8 cellular contexts compared by ENCODE assay signal in genomic region chr16:23952128-23953041, GRCh38.
DNase-seq lines count a peak whose midpoint lies in the region; ATAC-seq and TF ChIP-seq lines count a peak whose summit lies in the region.

No MANE protein-coding gene starts in this region.

- no peak for TF ChIP-seq CTCF in CD8-positive, alpha-beta T cell (IDR thresholded peaks at IDR 0.05)
- no peak for TF ChIP-seq CTCF in Calu3 (IDR thresholded peaks at IDR 0.05; ENCODE audit: unreplicated experiment)

- H3K9ac ChIP-seq in adipocyte (ENCODE audit: low read length), result no peak overlapping the region

- no peaks in the 10 kb centered on the region for H3K27me3 ChIP-seq in CD8-positive, alpha-beta T cell (ENCODE audit: insufficient read depth, low read length)
- no peaks in the 10 kb centered on the region for H3K27me3 ChIP-seq in adipocyte (replicated peaks; ENCODE audit: control insufficient read depth, insufficient read depth, low read length)

- intact Hi-C loops in CD8-positive, alpha-beta T cell (cut with DNase I, micrococcal nuclease), result loop anchor here in 1 of 2 experiments (5.0 kb wide), 2 partner anchors 50 to 90 kb away; no protein-coding TSS in a partner anchor
- intact Hi-C loops in Calu3 (cut with micrococcal nuclease; ENCODE audit: unreplicated experiment), result no loop called here
- intact Hi-C loops in Right ventricle myocardium inferior (cut with DNase I), result no loop called here

- POLR2A ChIA-PET in CD8-positive, alpha-beta T cell (lab: Charles Lee), result interaction anchor here (1.0 to 1.3 kb wide), 5 partner anchors 15 to 75 kb away, joined by 3 to 4 read pairs (median 3); no protein-coding TSS in a partner anchor

- H3K36me3 Mint-ChIP-seq in CD8-positive, alpha-beta T cell, result no peaks in the 10 kb centered on the region
- no peaks in the 10 kb centered on the region for H3K36me3 Mint-ChIP-seq in Calu3 (ENCODE audit: insufficient read depth, unreplicated experiment)

- CTCF ChIA-PET in CD8-positive, alpha-beta T cell (lab: Charles Lee), result interaction anchor here (0.8 to 4.6 kb wide), 11 partner anchors 9 to 152 kb away, joined by 3 to 27 read pairs (median 4); no protein-coding TSS in a partner anchor
- CTCF ChIA-PET in Calu3 (lab: Charles Lee), result interaction anchor here (0.9 kb wide), 1 partner anchor 16 kb away, joined by 3 read pairs; no protein-coding TSS in a partner anchor

- H3K4me3 ChIP-seq in CD8-positive, alpha-beta T cell (ENCODE audit: low read depth, low read length), result no peak overlapping the region
- peak overlapping the region; percentile 17 for H3K4me3 ChIP-seq in adipocyte (ENCODE audit: low read length)

- BruUV-seq in Calu3 (replicated peaks; lab: Mats Ljungman, UMichigan), result no TSS peak

- H3K4me1 Mint-ChIP-seq in CD8-positive, alpha-beta T cell (ENCODE audit: low read depth), result peaks cover 91% of the 10 kb centered on the region
- H3K4me1 Mint-ChIP-seq in Calu3 (ENCODE audit: low read depth, unreplicated experiment), result no peaks in the 10 kb centered on the region

- H3K36me3 ChIP-seq in CD8-positive, alpha-beta T cell (ENCODE audit: insufficient read depth, low read length), result no peaks in the 10 kb centered on the region
- H3K36me3 ChIP-seq in adipocyte (ENCODE audit: control insufficient read depth, insufficient read depth, low read length, severe bottlenecking), result no peaks in the 10 kb centered on the region

- TF ChIP-seq POLR2A in GM18505 (IDR thresholded peaks at IDR 0.05; ENCODE audit: borderline replicate concordance, extremely low read depth, insufficient read depth, insufficient read length), result no peak

- peaks cover 73% of the 10 kb centered on the region for H3K4me1 ChIP-seq in CD8-positive, alpha-beta T cell (ENCODE audit: insufficient read depth, low read length)
- H3K4me1 ChIP-seq in adipocyte (ENCODE audit: control insufficient read depth, insufficient read depth, low read length), result peaks cover 7% of the 10 kb centered on the region

- H3K27me3 Mint-ChIP-seq in CD8-positive, alpha-beta T cell (ENCODE audit: low read depth), result no peaks in the 10 kb centered on the region
- H3K27me3 Mint-ChIP-seq in Calu3 (ENCODE audit: unreplicated experiment), result peaks cover 100% of the 10 kb centered on the region

- ATAC-seq in CD8-positive, alpha-beta T cell, result peak; percentile 46
- ATAC-seq in GM18505 (IDR thresholded peaks at IDR 0.05; ENCODE audit: unreplicated experiment) (no peak), Right ventricle myocardium inferior (no peak), GM19463 (IDR thresholded peaks at IDR 0.05; ENCODE audit: unreplicated experiment) (no peak)

- peak overlapping the region; percentile 8 for H3K27ac ChIP-seq in CD8-positive, alpha-beta T cell (ENCODE audit: low read depth, low read length)

- H3K9me3 Mint-ChIP-seq in CD8-positive, alpha-beta T cell, result no peaks in the 10 kb centered on the region
- H3K9me3 Mint-ChIP-seq in Calu3 (ENCODE audit: low read depth, unreplicated experiment), result no peaks in the 10 kb centered on the region

- H3K4me3 Mint-ChIP-seq in CD8-positive, alpha-beta T cell, result peak overlapping the region; percentile 76
- no peak overlapping the region for H3K4me3 Mint-ChIP-seq in Calu3 (ENCODE audit: low read depth, unreplicated experiment)

- DNase-seq in CD8-positive, alpha-beta T cell, result peak in 4 of 7 experiments; percentile 26 to 62 (median 55)
- DNase-seq in NCI-H748 treated with DMSO at 0.1 percent for 48 hours (lab: John Stamatoyannopoulos, UW) (peak; percentile 16), adipocyte (ENCODE audit: low read depth) (no peak), middle frontal gyrus (ENCODE audit: extremely low spot score, low spot score) (peak; percentile 57), Calu3 (no peak), Right ventricle myocardium inferior (ENCODE audit: missing footprints) (no peak)

- peak overlapping the region; percentile 96 for H3K27ac Mint-ChIP-seq in CD8-positive, alpha-beta T cell
- no peak overlapping the region for H3K27ac Mint-ChIP-seq in Calu3 (ENCODE audit: unreplicated experiment)

- no peaks in the 10 kb centered on the region for H3K9me3 ChIP-seq in CD8-positive, alpha-beta T cell (ENCODE audit: low read length)
- no peaks in the 10 kb centered on the region for H3K9me3 ChIP-seq in adipocyte (ENCODE audit: control insufficient read depth, low read length)

Comparison
In these comparisons a context has a peak if more than half of its experiments do, and no peak if none do; other contexts are left out.
1. DNase-seq: peak in CD8-positive, alpha-beta T cell (4 of 7), NCI-H748 treated with DMSO at 0.1 percent for 48 hours (single experiment) and middle frontal gyrus (single experiment); none in adipocyte (single experiment), Calu3 (single experiment) and Right ventricle myocardium inferior (single experiment).